ENCODE assay signal across 17 cellular contexts in the genomic region with DNA sequence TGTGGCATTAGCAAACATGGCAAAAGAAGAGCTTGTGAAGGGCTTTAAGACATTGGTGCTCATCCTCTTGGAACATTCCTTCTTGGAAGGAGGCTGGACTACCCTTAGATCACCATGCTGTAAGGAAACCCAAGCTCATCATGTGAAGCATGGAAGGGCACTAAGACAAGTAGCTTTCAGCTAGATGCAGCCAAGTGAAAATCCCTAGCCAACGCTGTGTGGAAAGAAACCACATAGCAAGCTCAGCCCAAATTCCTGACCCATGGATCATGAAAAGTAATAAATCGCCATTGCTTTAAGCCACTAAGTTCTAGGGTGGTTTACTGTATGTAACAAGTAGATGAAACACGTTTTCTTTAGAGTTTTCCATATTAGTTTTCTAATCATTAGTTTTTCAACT. TPM values are rescaled to one million over a fixed set of nuclear protein-coding genes. Genes with fewer than 3 reads are reported as not detected.
DNase-seq lines count a peak whose midpoint lies in the region; ATAC-seq, FAIRE-seq and TF ChIP-seq lines count a peak whose summit lies in the region.
"Had no signal": no experiment of that assay in that cellular context is flagged by ENCODE, and none has a peak within 500 bp of the region (broad histone marks: within the 10 kb centered on the region; RNA-seq: fewer than 3 reads in every experiment).

No MANE protein-coding gene starts in this region.

- H3K4me2 ChIP-seq in mammary epithelial cell (ENCODE audit: insufficient read depth, low read depth, low read length), result no peak overlapping the region

- H3K4me3 ChIP-seq in AG09309 (ENCODE audit: control insufficient read depth, low read depth, low read length) (no peak overlapping the region), mammary epithelial cell (replicated peaks in 1 of 3; ENCODE audit: insufficient read depth in 1 of 3, low read depth in 2 of 3, low read length in 3 of 3) (no peak overlapping the region), tibial artery (no peak overlapping the region)
- H3K4me3 ChIP-seq: GM12878, upper lobe of left lung had no signal

- ATAC-seq in activated CD8-positive, alpha-beta T cell treated with anti-CD3 and anti-CD28 coated beads, Interleukin-2, amount 10 ng/mL, durations not matched to agents 7 days and 5 days, result no peak
- ATAC-seq: GM12878 had no signal

- in situ Hi-C loops in mammary epithelial cell (cut with MboI; ENCODE audit: low sequenced_read_pairs in 2 of 2), result loop anchor here (5.0 to 25.0 kb wide), 3 partner anchors 151 to 376 kb away; no protein-coding TSS in a partner anchor

- dilution Hi-C loops in mammary epithelial cell (cut with HindIII; ENCODE audit: low sequenced_read_pairs), result loop anchor here (25.0 kb wide), 1 partner anchor 276 kb away; no protein-coding TSS in a partner anchor

- POLR2A ChIA-PET in activated CD8-positive, alpha-beta T cell treated with anti-CD3 and anti-CD28 coated beads, Interleukin-2, amount 10 ng/mL, durations not matched to agents 7 days and 5 days (lab: Charles Lee), result no interaction called here

- no peak overlapping the region for H3K27ac ChIP-seq in mammary epithelial cell (ENCODE audit: insufficient read depth, low read depth, low read length)
- H3K27ac ChIP-seq in tibial artery, result no peak overlapping the region
- H3K27ac ChIP-seq: upper lobe of left lung had no signal

- no peak overlapping the region for H3K27ac Mint-ChIP-seq in activated CD8-positive, alpha-beta T cell treated with anti-CD3 and anti-CD28 coated beads, Interleukin-2, amount 10 ng/mL, durations not matched to agents 7 days and 5 days
- H3K27ac Mint-ChIP-seq: B cell, progenitor cell of endocrine pancreas had no signal

- BruUV-seq in mammary epithelial cell (replicated peaks; lab: Mats Ljungman, UMichigan), result no TSS peak

- H3K36me3 ChIP-seq in mammary epithelial cell (ENCODE audit: insufficient read depth, low read length), result no peaks in the 10 kb centered on the region
- H3K36me3 ChIP-seq in tibial artery, result no peaks in the 10 kb centered on the region
- H3K36me3 ChIP-seq: upper lobe of left lung had no signal

- H3K4me1 ChIP-seq in mammary epithelial cell (ENCODE audit: insufficient read depth, low read length) (no peaks in the 10 kb centered on the region), tibial artery (no peaks in the 10 kb centered on the region)
- H3K4me1 ChIP-seq: upper lobe of left lung had no signal

- no peaks in the 10 kb centered on the region for H3K9me3 Mint-ChIP-seq in activated CD8-positive, alpha-beta T cell treated with anti-CD3 and anti-CD28 coated beads, Interleukin-2, amount 10 ng/mL, durations not matched to agents 7 days and 5 days (ENCODE audit: insufficient read depth)

- H2AFZ ChIP-seq in mammary epithelial cell (ENCODE audit: low read depth, low read length), result no peak overlapping the region

- CTCF ChIA-PET in mammary epithelial cell (lab: Charles Lee; ENCODE audit: low non-redundant PET), result interaction anchor here (0.9 kb wide), 1 partner anchor 11 kb away, joined by 12 read pairs; no protein-coding TSS in a partner anchor
- CTCF ChIA-PET in activated CD8-positive, alpha-beta T cell treated with anti-CD3 and anti-CD28 coated beads, Interleukin-2, amount 10 ng/mL, durations not matched to agents 7 days and 5 days (lab: Charles Lee), result interaction anchor here (1.0 kb wide), 1 partner anchor 13 kb away, joined by 7 read pairs; the partner anchor contains the start of gene PACRGL

- H3K9me3 ChIP-seq in mammary epithelial cell (replicated peaks; ENCODE audit: insufficient read depth, low read length) (no peaks in the 10 kb centered on the region), tibial artery (no peaks in the 10 kb centered on the region)
- H3K9me3 ChIP-seq: upper lobe of left lung had no signal

- FAIRE-seq in HTR-8/SVneo (lab: Jason Lieb, UNC), result no peak
- no peak for FAIRE-seq in frontal cortex (lab: Jason Lieb, UNC)
- FAIRE-seq: GM12878 had no signal

- H4K20me1 ChIP-seq in mammary epithelial cell (ENCODE audit: insufficient read depth, low read length), result no peaks in the 10 kb centered on the region

- H3K79me2 ChIP-seq in mammary epithelial cell (ENCODE audit: insufficient read depth, low read length), result no peaks in the 10 kb centered on the region

- intact Hi-C loops in mammary epithelial cell (cut with micrococcal nuclease) (loop anchor here (10.0 kb wide), 1 partner anchor 373 kb away; no protein-coding TSS in a partner anchor), tibial artery (cut with DNase I; ENCODE audit: low total_unique reads) (loop anchor here (10.0 kb wide), 1 partner anchor 273 kb away; no protein-coding TSS in a partner anchor)

- H3K4me3 Mint-ChIP-seq in activated CD8-positive, alpha-beta T cell treated with anti-CD3 and anti-CD28 coated beads, Interleukin-2, amount 10 ng/mL, durations not matched to agents 7 days and 5 days, result no peak overlapping the region
- H3K4me3 Mint-ChIP-seq: B cell had no signal

- H3K9ac ChIP-seq in mammary epithelial cell (ENCODE audit: insufficient read depth, low read length), result no peak overlapping the region

- DNase-seq in AG09309 (ENCODE audit: low read depth), result peak; percentile 80
- DNase-seq in HTR-8/SVneo (ENCODE audit: insufficient read length, low spot score), result peak; percentile 14
- DNase-seq in mammary epithelial cell, result peak; percentile 44
- DNase-seq in kidney tubule cell (ENCODE audit: low spot score), result peak; percentile 98
- no peak for DNase-seq in activated CD8-positive, alpha-beta T cell treated with anti-CD3 and anti-CD28 coated beads, Interleukin-2, amount 10 ng/mL, durations not matched to agents 7 days and 5 days
- no peak for DNase-seq in tibial artery
- DNase-seq in frontal cortex (ENCODE audit: low spot score in 2 of 2), result no peak
- no peak for DNase-seq in stimulated activated CD4-positive, alpha-beta T cell treated with anti-CD3 and anti-CD28 coated beads, Interleukin-15, amount 100 ng/mL, for 24 hours
- DNase-seq: activated naive CD4-positive, alpha-beta T cell; DMS53; erythroblast; NCI-H2029 treated with DMSO at 0.1 percent for 48 hours; SIG-M5; upper lobe of left lung had no signal

- peaks cover 13% of the 10 kb centered on the region for H3K27me3 Mint-ChIP-seq in activated CD8-positive, alpha-beta T cell treated with anti-CD3 and anti-CD28 coated beads, Interleukin-2, amount 10 ng/mL, durations not matched to agents 7 days and 5 days (ENCODE audit: low read depth)

- TF ChIP-seq CTCF in AG09309 (IDR thresholded peaks at IDR 0.05; ENCODE audit: control insufficient read depth, insufficient read depth, low read depth, low read length, missing control alignments) (no peak), mammary epithelial cell (conservative IDR thresholded peaks at IDR 0.05 in 1 of 2, IDR thresholded peaks at IDR 0.05 in 1 of 2; ENCODE audit: extremely low read depth in 1 of 2, insufficient read depth in 1 of 2, low read depth in 1 of 2, low read length in 2 of 2) (no peak), tibial artery (IDR thresholded peaks at IDR 0.05) (no peak)

- H3K27me3 ChIP-seq in mammary epithelial cell (ENCODE audit: insufficient read depth, low read length) (no peaks in the 10 kb centered on the region), tibial artery (no peaks in the 10 kb centered on the region)
- H3K27me3 ChIP-seq: upper lobe of left lung had no signal

- no peaks in the 10 kb centered on the region for H3K4me1 Mint-ChIP-seq in activated CD8-positive, alpha-beta T cell treated with anti-CD3 and anti-CD28 coated beads, Interleukin-2, amount 10 ng/mL, durations not matched to agents 7 days and 5 days (ENCODE audit: low read depth)
- H3K4me1 Mint-ChIP-seq: B cell had no signal

- 21% methylated on average over 3 of the region's 3 CpGs for WGBS in mammary epithelial cell (ENCODE audit: low coverage, missing lambda C conversion rate)

- H3K36me3 Mint-ChIP-seq in activated CD8-positive, alpha-beta T cell treated with anti-CD3 and anti-CD28 coated beads, Interleukin-2, amount 10 ng/mL, durations not matched to agents 7 days and 5 days (ENCODE audit: low read depth), result no peaks in the 10 kb centered on the region

RNA-seq across cellular contexts. Expression of gene PACRGL, which starts 12.4 kb away (rescaled TPM):
- 10 to 100 TPM; 16.0 to 29.2 TPM for total RNA-seq in mammary epithelial cell
- polyA plus RNA-seq in mammary epithelial cell, result 11.5 TPM
- 6.3 TPM for polyA minus RNA-seq in mammary epithelial cell
- total RNA-seq in activated CD8-positive, alpha-beta T cell treated with anti-CD3 and anti-CD28 coated beads, Interleukin-2, amount 10 ng/mL, durations not matched to agents 7 days and 5 days, result 10 to 100 TPM; 10.5 to 10.9 TPM
- total RNA-seq in frontal cortex, result 53.8 TPM

Comparison
In these comparisons a context has a peak if more than half of its experiments do, and no peak if none do; other contexts are left out.
1. DNase-seq: peak in AG09309 (single experiment), HTR-8/SVneo (single experiment), mammary epithelial cell (single experiment) and kidney tubule cell (single experiment); none in activated CD8-positive, alpha-beta T cell treated with anti-CD3 and anti-CD28 coated beads, Interleukin-2, amount 10 ng/mL, durations not matched to agents 7 days and 5 days (single experiment), tibial artery (0 of 2), frontal cortex (0 of 2) and stimulated activated CD4-positive, alpha-beta T cell treated with anti-CD3 and anti-CD28 coated beads, Interleukin-15, amount 100 ng/mL, for 24 hours (single experiment).